40 cellular contexts compared by ENCODE assay signal in the genomic region with DNA sequence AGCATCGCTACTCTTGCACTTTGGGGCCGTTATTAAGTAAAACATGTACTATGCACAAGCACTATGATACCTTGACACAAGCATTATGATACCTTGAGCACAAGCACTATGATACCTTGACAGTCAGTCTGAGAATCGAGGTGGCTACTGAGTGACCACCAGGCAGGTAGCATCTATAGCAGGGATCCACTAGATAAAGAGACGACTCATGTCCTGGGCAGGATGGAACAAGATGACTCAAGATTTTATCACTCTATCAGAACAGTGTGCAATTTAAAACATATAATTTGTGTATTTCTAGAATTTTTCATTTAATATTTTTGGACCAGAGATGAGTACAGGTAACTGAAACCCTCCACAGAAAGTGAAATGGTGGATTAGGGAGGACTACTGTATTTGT. TPM values are rescaled to one million over a fixed set of nuclear protein-coding genes. Genes with fewer than 3 reads are reported as not detected.
"Had no signal": no experiment of that assay in that cellular context is flagged by ENCODE, and none has a peak within 500 bp of the region (broad histone marks: within the 10 kb centered on the region; RNA-seq: fewer than 3 reads in every experiment).

No MANE protein-coding gene starts in this region.

- H3K36me3 Mint-ChIP-seq: activated CD8-positive, alpha-beta memory T cell treated with anti-CD3 and anti-CD28 coated beads, Interleukin-2, amount 10 ng/mL, durations not matched to agents 7 days and 5 days; activated naive CD4-positive, alpha-beta T cell treated with anti-CD3 and anti-CD28 coated beads, Interleukin-2, amount 50 U/mL, for 72 hours; activated naive CD8-positive, alpha-beta T cell treated with anti-CD3 and anti-CD28 coated beads for 36 hours had no signal

- H3K9me3 Mint-ChIP-seq: activated B cell treated with CpG ODN at 0.5 μM for 24 hours; activated CD4-positive, alpha-beta memory T cell treated with anti-CD3 and anti-CD28 coated beads, Interleukin-2, amount 10 ng/mL, durations not matched to agents 7 days and 5 days; activated CD4-positive, alpha-beta T cell treated with anti-CD3 and anti-CD28 coated beads, Interleukin-2, amount 10 ng/mL, durations not matched to agents 24 days and 14 days; activated naive CD4-positive, alpha-beta T cell treated with anti-CD3 and anti-CD28 coated beads for 36 hours; activated T-helper 1 cell treated with anti-CD3 and anti-CD28 coated beads, Interleukin-12 subunit alpha, Interleukin-12 subunit beta, Interleukin-2, Interleukin-4 antibody, amounts not matched to agents 30 ng/mL and 10 ng/mL and 1 ng/mL, durations not matched to agents 14 hours and 24 hours and 36 hours; activated T-helper 17 cell treated with anti-CD3 and anti-CD28 coated beads, Interleukin-2, amount 50 U/mL, for 72 hours; T-helper 1 cell treated with Interleukin-12 subunit alpha and Interleukin-12 subunit beta and Interleukin-4 antibody, amounts not matched to agents 30 μg/mL and 1 μg/mL, for 36 hours; T-helper 2 cell treated with Interferon-gamma antibody and Interleukin-4, amounts not matched to agents 5 μg/mL and 100 μg/mL, for 36 hours had no signal

- H3K27ac ChIP-seq: adrenal gland, body of pancreas, brain microvascular endothelial cell, breast epithelium, cardiac muscle cell, VCaP had no signal

- H3K4me3 Mint-ChIP-seq: activated B cell treated with CpG ODN at 0.5 μM for 24 hours; activated CD4-positive, alpha-beta memory T cell treated with anti-CD3 and anti-CD28 coated beads, Interleukin-2, amount 10 ng/mL, durations not matched to agents 7 days and 5 days; activated CD4-positive, alpha-beta T cell treated with anti-CD3 and anti-CD28 coated beads, Interleukin-2, amount 10 ng/mL, durations not matched to agents 24 days and 14 days; activated CD8-positive, alpha-beta memory T cell treated with anti-CD3 and anti-CD28 coated beads, Interleukin-2, amount 10 ng/mL, durations not matched to agents 7 days and 5 days; activated CD8-positive, alpha-beta T cell treated with anti-CD3 and anti-CD28 coated beads, Interleukin-2, amount 10 ng/mL, durations not matched to agents 7 days and 5 days; activated naive CD4-positive, alpha-beta T cell treated with anti-CD3 and anti-CD28 coated beads for 36 hours; activated naive CD8-positive, alpha-beta T cell treated with anti-CD3 and anti-CD28 coated beads for 36 hours; activated T-cell treated with anti-CD3 and anti-CD28 coated beads, Interleukin-2, amount 50 U/mL, for 4 hours; activated T-cell treated with anti-CD3 and anti-CD28 coated beads, Interleukin-2, amount 50 U/mL, for 72 hours; activated T-helper 1 cell treated with anti-CD3 and anti-CD28 coated beads, Interleukin-12 subunit alpha, Interleukin-12 subunit beta, Interleukin-2, Interleukin-4 antibody, amounts not matched to agents 30 ng/mL and 10 ng/mL and 1 ng/mL, durations not matched to agents 14 hours and 24 hours and 36 hours; activated T-helper 17 cell treated with anti-CD3 and anti-CD28 coated beads, Interleukin-2, amount 50 U/mL, for 72 hours; central memory CD8-positive, alpha-beta T cell; T-helper 1 cell treated with Interleukin-12 subunit alpha and Interleukin-12 subunit beta and Interleukin-4 antibody, amounts not matched to agents 30 μg/mL and 1 μg/mL, for 36 hours; T-helper 2 cell treated with Interferon-gamma antibody and Interleukin-4, amounts not matched to agents 5 μg/mL and 100 μg/mL, for 36 hours had no signal

- H3K9me3 ChIP-seq: adrenal gland, body of pancreas, breast epithelium had no signal

- H3K27me3 ChIP-seq: adrenal gland, body of pancreas, brain microvascular endothelial cell, breast epithelium, cardiac muscle cell had no signal

- H3K36me3 ChIP-seq: adrenal gland, brain microvascular endothelial cell, breast epithelium, cardiac muscle cell had no signal

- H3K27ac Mint-ChIP-seq: activated B cell treated with CpG ODN at 0.5 μM for 24 hours; activated CD4-positive, alpha-beta memory T cell treated with anti-CD3 and anti-CD28 coated beads, Interleukin-2, amount 10 ng/mL, durations not matched to agents 7 days and 5 days; activated CD4-positive, alpha-beta T cell treated with anti-CD3 and anti-CD28 coated beads, Interleukin-2, amount 10 ng/mL, durations not matched to agents 24 days and 14 days; activated CD8-positive, alpha-beta memory T cell treated with anti-CD3 and anti-CD28 coated beads, Interleukin-2, amount 10 ng/mL, durations not matched to agents 7 days and 5 days; activated CD8-positive, alpha-beta T cell treated with anti-CD3 and anti-CD28 coated beads, Interleukin-2, amount 10 ng/mL, durations not matched to agents 7 days and 5 days; activated naive CD4-positive, alpha-beta T cell treated with anti-CD3 and anti-CD28 coated beads for 36 hours; activated naive CD4-positive, alpha-beta T cell treated with anti-CD3 and anti-CD28 coated beads, Interleukin-2, amount 50 U/mL, for 72 hours; activated naive CD8-positive, alpha-beta T cell treated with anti-CD3 and anti-CD28 coated beads for 36 hours; activated T-cell treated with anti-CD3 and anti-CD28 coated beads, Interleukin-2, amount 50 U/mL, for 72 hours; activated T-helper 1 cell treated with anti-CD3 and anti-CD28 coated beads, Interleukin-12 subunit alpha, Interleukin-12 subunit beta, Interleukin-2, Interleukin-4 antibody, amounts not matched to agents 30 ng/mL and 10 ng/mL and 1 ng/mL, durations not matched to agents 14 hours and 24 hours and 36 hours; activated T-helper 17 cell treated with anti-CD3 and anti-CD28 coated beads, Interleukin-2, amount 50 U/mL, for 72 hours; T-helper 1 cell treated with Interleukin-12 subunit alpha and Interleukin-12 subunit beta and Interleukin-4 antibody, amounts not matched to agents 30 μg/mL and 1 μg/mL, for 36 hours; T-helper 2 cell treated with Interferon-gamma antibody and Interleukin-4, amounts not matched to agents 5 μg/mL and 100 μg/mL, for 36 hours had no signal

- H3K4me1 ChIP-seq: adrenal gland, body of pancreas, breast epithelium had no signal

- DNase-seq: activated B cell treated with CpG ODN at 0.5 μM for 24 hours; activated CD4-positive, alpha-beta memory T cell treated with anti-CD3 and anti-CD28 coated beads, Interleukin-2, amount 10 ng/mL, durations not matched to agents 7 days and 5 days; activated CD4-positive, alpha-beta T cell treated with anti-CD3 and anti-CD28 coated beads for 4 hours; activated CD4-positive, alpha-beta T cell treated with anti-CD3 and anti-CD28 coated beads, Interleukin-2, amount 10 ng/mL, durations not matched to agents 24 days and 14 days; activated CD4-positive, alpha-beta T cell treated with anti-CD3 and anti-CD28 coated beads, Interleukin-2, amount 50 U/mL, for 48 hours; activated CD4-positive, CD25-positive, alpha-beta regulatory T cell treated with anti-CD3 and anti-CD28 coated beads, Interleukin-2, amount 50 U/mL, for 72 hours; activated CD8-positive, alpha-beta memory T cell treated with anti-CD3 and anti-CD28 coated beads for 24 hours; activated CD8-positive, alpha-beta memory T cell treated with anti-CD3 and anti-CD28 coated beads, Interleukin-2, amount 10 ng/mL, durations not matched to agents 7 days and 5 days; activated CD8-positive, alpha-beta T cell treated with anti-CD3 and anti-CD28 coated beads, Interleukin-2, amount 10 ng/mL, durations not matched to agents 7 days and 5 days; activated effector memory CD4-positive, alpha-beta T cell treated with anti-CD3 and anti-CD28 coated beads, Interleukin-2, amount 50 U/mL, for 16 hours; activated gamma-delta T cell treated with Interleukin-2 at 50 U/mL for 16 hours; activated naive CD4-positive, alpha-beta T cell; activated naive CD4-positive, alpha-beta T cell treated with anti-CD3 and anti-CD28 coated beads for 36 hours; activated naive CD4-positive, alpha-beta T cell treated with anti-CD3 and anti-CD28 coated beads, Interleukin-2, amount 50 U/mL, for 16 hours; activated naive CD8-positive, alpha-beta T cell treated with anti-CD3 and anti-CD28 coated beads for 36 hours; activated T-cell treated with anti-CD3 and anti-CD28 coated beads for 4 hours; activated T-cell treated with anti-CD3 and anti-CD28 coated beads, Interleukin-2, amount 50 U/mL, for 1 hour; activated T-cell treated with anti-CD3 and anti-CD28 coated beads, Interleukin-2, amount 50 U/mL, for 4 hours; activated T-cell treated with anti-CD3 and anti-CD28 coated beads, Interleukin-2, amount 50 U/mL, for 72 hours; adrenal gland; amniotic stem cell; aorta; body of pancreas; brain microvascular endothelial cell; caudate nucleus; cerebellar nuclear complex; T-helper 1 cell; T-helper 2 cell; T-helper 9 cell had no signal

- FAIRE-seq: astrocyte, TTC549 had no signal

- H3K4me3 ChIP-seq: body of pancreas, breast epithelium, cardiac muscle cell had no signal

- H3K4me1 Mint-ChIP-seq: activated B cell treated with CpG ODN at 0.5 μM for 24 hours; activated CD4-positive, alpha-beta memory T cell treated with anti-CD3 and anti-CD28 coated beads, Interleukin-2, amount 10 ng/mL, durations not matched to agents 7 days and 5 days; activated CD4-positive, alpha-beta T cell treated with anti-CD3 and anti-CD28 coated beads, Interleukin-2, amount 10 ng/mL, durations not matched to agents 24 days and 14 days; activated CD8-positive, alpha-beta memory T cell treated with anti-CD3 and anti-CD28 coated beads, Interleukin-2, amount 10 ng/mL, durations not matched to agents 7 days and 5 days; activated naive CD8-positive, alpha-beta T cell treated with anti-CD3 and anti-CD28 coated beads for 36 hours; activated T-helper 17 cell treated with anti-CD3 and anti-CD28 coated beads, Interleukin-2, amount 50 U/mL, for 72 hours; central memory CD8-positive, alpha-beta T cell had no signal

- H3K27me3 Mint-ChIP-seq: activated CD4-positive, alpha-beta memory T cell treated with anti-CD3 and anti-CD28 coated beads, Interleukin-2, amount 10 ng/mL, durations not matched to agents 7 days and 5 days; activated CD4-positive, alpha-beta T cell treated with anti-CD3 and anti-CD28 coated beads, Interleukin-2, amount 10 ng/mL, durations not matched to agents 24 days and 14 days; activated CD8-positive, alpha-beta memory T cell treated with anti-CD3 and anti-CD28 coated beads, Interleukin-2, amount 10 ng/mL, durations not matched to agents 7 days and 5 days; activated naive CD8-positive, alpha-beta T cell treated with anti-CD3 and anti-CD28 coated beads for 36 hours; central memory CD8-positive, alpha-beta T cell had no signal

RNA-seq across cellular contexts. Expression of a gene that starts 16.9 kb away (rescaled TPM):
- total RNA-seq: activated B cell treated with CpG ODN at 0.5 μM for 24 hours; activated CD4-positive, alpha-beta memory T cell treated with anti-CD3 and anti-CD28 coated beads, Interleukin-2, amount 10 ng/mL, durations not matched to agents 7 days and 5 days; activated CD4-positive, alpha-beta T cell treated with anti-CD3 and anti-CD28 coated beads, Interleukin-2, amount 10 ng/mL, durations not matched to agents 24 days and 14 days; activated CD8-positive, alpha-beta memory T cell treated with anti-CD3 and anti-CD28 coated beads, Interleukin-2, amount 10 ng/mL, durations not matched to agents 7 days and 5 days; activated CD8-positive, alpha-beta T cell treated with anti-CD3 and anti-CD28 coated beads, Interleukin-2, amount 10 ng/mL, durations not matched to agents 7 days and 5 days; activated naive CD4-positive, alpha-beta T cell treated with anti-CD3 and anti-CD28 coated beads for 36 hours; activated naive CD4-positive, alpha-beta T cell treated with anti-CD3 and anti-CD28 coated beads, Interleukin-2, amount 50 U/mL, for 72 hours; activated naive CD8-positive, alpha-beta T cell treated with anti-CD3 and anti-CD28 coated beads for 36 hours; activated T-cell treated with anti-CD3 and anti-CD28 coated beads, Interleukin-2, amount 50 U/mL, for 4 hours; activated T-cell treated with anti-CD3 and anti-CD28 coated beads, Interleukin-2, amount 50 U/mL, for 72 hours; activated T-helper 1 cell treated with anti-CD3 and anti-CD28 coated beads, Interleukin-12 subunit alpha, Interleukin-12 subunit beta, Interleukin-2, Interleukin-4 antibody, amounts not matched to agents 30 ng/mL and 10 ng/mL and 1 ng/mL, durations not matched to agents 14 hours and 24 hours and 36 hours; activated T-helper 17 cell treated with anti-CD3 and anti-CD28 coated beads, Interleukin-2, amount 50 U/mL, for 72 hours had no signal
